In genomic region chr19:33778089-33778791, GRCh38 we compare ENCODE assay signal across 1 cellular context.
TF ChIP-seq lines count a peak whose summit lies in the region.

No MANE protein-coding gene starts in this region.

TF ChIP-seq in H1, 55 proteins besides CTCF, POLR2A, EP300 and RAD21 (continued from another document):
- 0 out of 2 replicates have a peak, but pooled peaks have one; percentile 62 for TF ChIP-seq SP4 (IDR thresholded peaks at IDR 0.05; ENCODE audit: low read length)
- TF ChIP-seq PHF8 (conservative IDR thresholded peaks at IDR 0.05; ENCODE audit: low read depth, low read length) = no peak
- no peak for TF ChIP-seq BCL11A (IDR thresholded peaks at IDR 0.05; ENCODE audit: low read depth in 2 of 2, low read length in 2 of 2)
- TF ChIP-seq JUND (IDR thresholded peaks at IDR 0.05; ENCODE audit: low read length) = peak; percentile 62; the same call in 1 of the 2 replicates
- no peak for TF ChIP-seq HDAC6 (IDR thresholded peaks at IDR 0.05; ENCODE audit: low read depth, low read length)
- no peak for TF ChIP-seq KDM1A (IDR thresholded peaks at IDR 0.05; ENCODE audit: borderline replicate concordance, low read length)
- no peak for TF ChIP-seq NRF1 (IDR thresholded peaks at IDR 0.05; ENCODE audit: low read depth, low read length)
- peak; percentile 74; the same call in 1 of the 2 replicates for TF ChIP-seq GABPA (IDR thresholded peaks at IDR 0.05; ENCODE audit: borderline replicate concordance, insufficient read depth, low read length)
- TF ChIP-seq YY1 (IDR thresholded peaks at IDR 0.05; ENCODE audit: low read depth, low read length) = 0 out of 2 replicates have a peak, but pooled peaks have one; percentile 42
- peak; percentile 46; the same call in 1 of the 2 replicates for TF ChIP-seq CREB1 (IDR thresholded peaks at IDR 0.05)
- 0 out of 2 replicates have a peak, but pooled peaks have one; percentile 1 for TF ChIP-seq CEBPB (IDR thresholded peaks at IDR 0.05; ENCODE audit: low read depth, low read length)
- TF ChIP-seq CTBP2 (IDR thresholded peaks at IDR 0.05; ENCODE audit: borderline replicate concordance, insufficient read depth, insufficient read length, low read length) = no peak
- 0 out of 2 replicates have a peak, but pooled peaks have one; percentile 13 for TF ChIP-seq TCF12 (IDR thresholded peaks at IDR 0.05; ENCODE audit: low read depth, low read length)
- TF ChIP-seq TEAD4 (IDR thresholded peaks at IDR 0.05; ENCODE audit: low read depth, low read length) = 0 out of 2 replicates have a peak, but pooled peaks have one; percentile 20
- no peak for TF ChIP-seq SP1 (IDR thresholded peaks at IDR 0.05; ENCODE audit: low read depth, low read length)
- TF ChIP-seq TBP (IDR thresholded peaks at IDR 0.05; ENCODE audit: low read depth, low read length) = no peak
- TF ChIP-seq KDM5A (IDR thresholded peaks at IDR 0.05; ENCODE audit: low read length) = no peak
- peak; percentile 63 for TF ChIP-seq MAX (IDR thresholded peaks at IDR 0.05)
- no peak for TF ChIP-seq SAP30 (IDR thresholded peaks at IDR 0.05; ENCODE audit: insufficient read depth, insufficient replicate concordance, low read length)
- TF ChIP-seq BRCA1 (IDR thresholded peaks at IDR 0.05; ENCODE audit: low read depth, low read length) = peak; percentile 14; the same call in 1 of the 2 replicates
- TF ChIP-seq KDM4A (IDR thresholded peaks at IDR 0.05; ENCODE audit: low read depth, low read length, severe bottlenecking) = peak; percentile 64
- TF ChIP-seq BACH1 (IDR thresholded peaks at IDR 0.05; ENCODE audit: low read length) = no peak
- TF ChIP-seq POU5F1 (IDR thresholded peaks at IDR 0.05; ENCODE audit: low read depth, low read length) = no peak
- no peak for TF ChIP-seq RXRA (IDR thresholded peaks at IDR 0.05; ENCODE audit: insufficient read depth, low read depth, low read length)
